8 cellular contexts compared by ENCODE assay signal in the genomic region with DNA sequence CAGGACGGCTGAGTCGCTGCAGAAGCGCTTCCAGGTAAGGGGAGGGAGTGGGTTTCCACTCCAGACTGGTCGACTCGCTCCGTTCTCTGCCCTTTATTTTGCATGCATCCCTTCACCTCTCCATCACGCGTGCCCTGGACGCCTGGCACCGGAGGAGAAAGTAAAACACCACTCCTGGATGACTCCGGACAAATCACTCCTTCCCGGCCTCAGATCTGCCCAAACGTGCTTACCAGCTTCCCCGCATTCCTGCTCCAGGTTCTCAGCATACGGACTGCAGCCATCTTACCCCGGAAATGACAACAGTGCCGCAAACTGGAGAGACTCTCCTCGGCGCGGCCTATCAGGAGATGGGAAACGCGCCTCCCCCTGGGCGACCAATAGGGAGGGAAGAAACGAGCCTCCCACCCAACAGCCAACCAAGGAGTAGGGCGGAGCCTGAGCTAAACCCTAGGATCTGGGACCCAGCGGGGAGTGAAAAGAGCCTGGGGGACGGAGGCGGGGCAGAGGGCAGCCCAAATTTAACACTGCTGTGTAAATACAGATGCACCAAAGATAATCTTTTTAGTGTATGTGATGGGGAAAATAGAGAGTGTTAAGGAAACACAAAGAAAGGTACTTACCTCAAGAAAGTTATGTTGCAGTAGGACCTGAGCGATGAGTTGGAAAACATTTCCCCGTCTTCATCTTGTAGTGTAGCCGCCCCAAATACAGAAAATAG. TPM values are rescaled to one million over a fixed set of nuclear protein-coding genes. Genes with fewer than 3 reads are reported as not detected.
A peak's percentile ranks its signal among the peaks of the same experiment; 100 is the strongest.
DNase-seq lines count a peak whose midpoint lies in the region; ATAC-seq and TF ChIP-seq lines count a peak whose summit lies in the region.

A gene (minus strand): TSS at position 298 of the 721 bp plus-strand sequence. CDS start 14 bp downstream, at position 284.

- H3K9me2 ChIP-seq in PC-9 (ENCODE audit: insufficient read depth), result no peaks in the 10 kb centered on the region

- intact Hi-C loops in PC-9 (cut with micrococcal nuclease; ENCODE audit: unreplicated experiment), result loop anchor here (1.0 to 5.0 kb wide), 3 partner anchors 17 to 210 kb away; a partner anchor contains a TSS

- peak within 1 kb of the TSS; percentile 37 for H3K27ac ChIP-seq in PC-9

- peaks cover 39% of the 10 kb centered on the region for H3K79me2 ChIP-seq in PC-9 (ENCODE audit: low read depth)

- no peaks in the 10 kb centered on the region for H4K20me1 ChIP-seq in PC-9 (ENCODE audit: insufficient read depth)

- ATAC-seq in GM21717 (IDR thresholded peaks at IDR 0.05; ENCODE audit: unreplicated experiment), result peak; percentile 100
- peak; percentile 100 for ATAC-seq in esophagus mucosa

- H3K9me3 ChIP-seq in PC-9 (ENCODE audit: insufficient read depth, low read depth), result no peaks in the 10 kb centered on the region
- H3K9me3 ChIP-seq in mucosa of stomach (ENCODE audit: control insufficient read depth, low read length), result no peaks in the 10 kb centered on the region

- H3K36me3 ChIP-seq in PC-9 (ENCODE audit: low read depth), result no peaks in the 10 kb centered on the region
- H3K36me3 ChIP-seq in mucosa of stomach (ENCODE audit: control insufficient read depth, insufficient read depth, low read length), result no peaks in the 10 kb centered on the region

- peak within 1 kb of the TSS; percentile 97 for H2AFZ ChIP-seq in PC-9

- in situ Hi-C loops in KBM-7 (cut with MboI; ENCODE audit: low pct_unique_long_range_greater_than_20kb, low sequenced_read_pairs), result no loop called here

- no peaks in the 10 kb centered on the region for H3K27me3 ChIP-seq in PC-9 (ENCODE audit: insufficient read depth, low read depth)
- H3K27me3 ChIP-seq in mucosa of stomach (ENCODE audit: control insufficient read depth, insufficient read depth, low read length), result no peaks in the 10 kb centered on the region

- peak within 1 kb of the TSS; percentile 85 for H3K9ac ChIP-seq in mucosa of stomach (ENCODE audit: low read length)

- TSS peak; percentile 76 for BruUV-seq in PC-9 (replicated peaks; lab: Mats Ljungman, UMichigan)

- peak within 1 kb of the TSS; percentile 89 for H3K4me2 ChIP-seq in PC-9

- CTCF ChIA-PET in PC-9 (lab: Charles Lee), result interaction anchor here (0.6 kb wide), 1 partner anchor 369 kb away, joined by 4 read pairs; no protein-coding TSS in a partner anchor

- H3K4me3 ChIP-seq in PC-9 (peak within 1 kb of the TSS; percentile 62), mucosa of stomach (ENCODE audit: low read length) (peak within 1 kb of the TSS; percentile 84)

- DNase-seq in DMS53 (lab: John Stamatoyannopoulos, UW) (peak; percentile 100), KBM-7 (peak; percentile 96), PC-9 (peak; percentile 91 to 97)
- peak; percentile 86 for DNase-seq in activated T-cell treated with anti-CD3 and anti-CD28 coated beads, Interleukin-2, amount 50 U/mL, for 1 hour
- peak; percentile 75 to 77 for DNase-seq in stimulated activated CD8-positive, alpha-beta memory T cell treated with anti-CD3 and anti-CD28 coated beads, Interleukin-7, amount 100 ng/mL, for 1 hour (ENCODE audit: low read depth in 2 of 2)

- no peak for TF ChIP-seq CTCF in PC-9 (conservative IDR thresholded peaks at IDR 0.05)

- H3F3A ChIP-seq in PC-9 (ENCODE audit: insufficient read depth, low read depth), result no peaks in the 10 kb centered on the region; the same call in 1 of the 2 replicates

- H3K4me1 ChIP-seq in PC-9 (replicated peaks; ENCODE audit: insufficient read depth) (peaks cover 16% of the 10 kb centered on the region), mucosa of stomach (ENCODE audit: control insufficient read depth, insufficient read depth, low read length) (peaks cover 11% of the 10 kb centered on the region)

- POLR2A ChIA-PET in PC-9 (lab: Charles Lee; ENCODE audit: unreplicated experiment), result interaction anchor here (0.5 to 1.0 kb wide), 8 partner anchors 16 to 336 kb away, joined by 3 to 14 read pairs (median 4); a partner anchor contains a TSS

RNA-seq across cellular contexts. Expression of the gene that starts here (rescaled TPM):
- total RNA-seq in PC-9 (2021), result 13.9 and 16.0 TPM in 2 replicates
- total RNA-seq in esophagus mucosa, result 12.7 TPM

Comparison
In these comparisons a context has a peak if more than half of its experiments do, and no peak if none do; other contexts are left out.
1. Peak in every context shown above with its lines: DNase-seq, ATAC-seq, H3K4me3 ChIP-seq and H3K27ac ChIP-seq.